9 cellular contexts compared by ENCODE assay signal in genomic region chr3:172846103-172846561, GRCh38.
DNase-seq lines count a peak whose midpoint lies in the region; ATAC-seq lines count a peak whose summit lies in the region.
"Had no signal": no experiment of that assay in that cellular context is flagged by ENCODE, and none has a peak within 500 bp of the region (broad histone marks: within the 10 kb centered on the region; RNA-seq: fewer than 3 reads in every experiment).

No MANE protein-coding gene starts in this region.

- no peaks in the 10 kb centered on the region for H3K9me3 Mint-ChIP-seq in activated T-helper 2 cell treated with anti-CD3 and anti-CD28 coated beads, Interferon-gamma antibody, Interleukin-2, Interleukin-4, amounts not matched to agents 10 μg/mL and 5 μg/mL and 100 μg/mL, durations not matched to agents 14 hours and 24 hours and 36 hours
- H3K9me3 Mint-ChIP-seq in stimulated activated memory B cell treated with anti-CD40 and anti-IgM and Interleukin-4, amounts not matched to agents 10 μg/mL and 1 μg/mL and 100 μg/mL, for 72 hours = peaks cover 3% of the 10 kb centered on the region

- H3K27ac Mint-ChIP-seq in activated T-helper 2 cell treated with anti-CD3 and anti-CD28 coated beads, Interferon-gamma antibody, Interleukin-2, Interleukin-4, amounts not matched to agents 10 μg/mL and 5 μg/mL and 100 μg/mL, durations not matched to agents 14 hours and 24 hours and 36 hours = peak overlapping the region; percentile 68
- H3K27ac Mint-ChIP-seq in stimulated activated memory B cell treated with anti-CD40 and anti-IgM and Interleukin-4, amounts not matched to agents 10 μg/mL and 1 μg/mL and 100 μg/mL, for 72 hours = no peak overlapping the region
- H3K27ac Mint-ChIP-seq: activated B cell treated with CpG ODN at 0.5 μM for 24 hours had no signal

- H3K4me1 Mint-ChIP-seq in activated T-helper 2 cell treated with anti-CD3 and anti-CD28 coated beads, Interferon-gamma antibody, Interleukin-2, Interleukin-4, amounts not matched to agents 10 μg/mL and 5 μg/mL and 100 μg/mL, durations not matched to agents 14 hours and 24 hours and 36 hours (ENCODE audit: low read depth) = peaks cover 11% of the 10 kb centered on the region
- peaks cover 8% of the 10 kb centered on the region for H3K4me1 Mint-ChIP-seq in stimulated activated memory B cell treated with anti-CD40 and anti-IgM and Interleukin-4, amounts not matched to agents 10 μg/mL and 1 μg/mL and 100 μg/mL, for 72 hours

- H3K4me3 Mint-ChIP-seq in activated T-helper 2 cell treated with anti-CD3 and anti-CD28 coated beads, Interferon-gamma antibody, Interleukin-2, Interleukin-4, amounts not matched to agents 10 μg/mL and 5 μg/mL and 100 μg/mL, durations not matched to agents 14 hours and 24 hours and 36 hours (ENCODE audit: low read depth) = no peak overlapping the region
- H3K4me3 Mint-ChIP-seq in stimulated activated memory B cell treated with anti-CD40 and anti-IgM and Interleukin-4, amounts not matched to agents 10 μg/mL and 1 μg/mL and 100 μg/mL, for 72 hours = no peak overlapping the region
- H3K4me3 Mint-ChIP-seq: activated B cell treated with CpG ODN at 0.5 μM for 24 hours had no signal

- ATAC-seq in GM21360 (IDR thresholded peaks at IDR 0.05; ENCODE audit: unreplicated experiment) (peak; percentile 81), HG03571 (IDR thresholded peaks at IDR 0.05; ENCODE audit: unreplicated experiment) (peak; percentile 48)
- no peak for ATAC-seq in stimulated activated memory B cell treated with anti-CD40 and anti-IgM and Interleukin-4, amounts not matched to agents 10 μg/mL and 1 μg/mL and 100 μg/mL, for 72 hours

- peaks cover 11% of the 10 kb centered on the region for H3K27me3 Mint-ChIP-seq in activated T-helper 2 cell treated with anti-CD3 and anti-CD28 coated beads, Interferon-gamma antibody, Interleukin-2, Interleukin-4, amounts not matched to agents 10 μg/mL and 5 μg/mL and 100 μg/mL, durations not matched to agents 14 hours and 24 hours and 36 hours (ENCODE audit: low read depth)
- H3K27me3 Mint-ChIP-seq in stimulated activated memory B cell treated with anti-CD40 and anti-IgM and Interleukin-4, amounts not matched to agents 10 μg/mL and 1 μg/mL and 100 μg/mL, for 72 hours = peaks cover 24% of the 10 kb centered on the region
- H3K27me3 Mint-ChIP-seq: activated B cell treated with CpG ODN at 0.5 μM for 24 hours had no signal

- DNase-seq in Daoy (ENCODE audit: low read depth) (peak; percentile 47), NCI-H1930 (lab: John Stamatoyannopoulos, UW) (no peak), posterior vena cava (ENCODE audit: low spot score) (no peak), NCI-H2227 treated with DMSO at 0.1 percent for 48 hours (lab: John Stamatoyannopoulos, UW) (no peak)
- DNase-seq in activated T-helper 2 cell treated with anti-CD3 and anti-CD28 coated beads, Interferon-gamma antibody, Interleukin-2, Interleukin-4, amounts not matched to agents 10 μg/mL and 5 μg/mL and 100 μg/mL, durations not matched to agents 14 hours and 24 hours and 36 hours (ENCODE audit: low spot score) = no peak
- DNase-seq: activated B cell treated with CpG ODN at 0.5 μM for 24 hours had no signal

- H3K36me3 Mint-ChIP-seq in activated T-helper 2 cell treated with anti-CD3 and anti-CD28 coated beads, Interferon-gamma antibody, Interleukin-2, Interleukin-4, amounts not matched to agents 10 μg/mL and 5 μg/mL and 100 μg/mL, durations not matched to agents 14 hours and 24 hours and 36 hours (ENCODE audit: low read depth) = no peaks in the 10 kb centered on the region
- H3K36me3 Mint-ChIP-seq in stimulated activated memory B cell treated with anti-CD40 and anti-IgM and Interleukin-4, amounts not matched to agents 10 μg/mL and 1 μg/mL and 100 μg/mL, for 72 hours = no peaks in the 10 kb centered on the region

- intact Hi-C loops in activated T-helper 2 cell treated with anti-CD3 and anti-CD28 coated beads, Interferon-gamma antibody, Interleukin-2, Interleukin-4, amounts not matched to agents 10 μg/mL and 5 μg/mL and 100 μg/mL, durations not matched to agents 14 hours and 24 hours and 36 hours (cut with micrococcal nuclease) = no loop called here
- intact Hi-C loops in posterior vena cava (cut with DNase I) = no loop called here
